In genomic region chr3:141659821-141660597, GRCh38 we compare ENCODE assay signal across 9 cellular contexts.
DNase-seq lines count a peak whose midpoint lies in the region; ATAC-seq lines count a peak whose summit lies in the region.
"Had no signal": no experiment of that assay in that cellular context is flagged by ENCODE, and none has a peak within 500 bp of the region (broad histone marks: within the 10 kb centered on the region; RNA-seq: fewer than 3 reads in every experiment).

No MANE protein-coding gene starts in this region.

- ATAC-seq in GM18517 (IDR thresholded peaks at IDR 0.05; ENCODE audit: unreplicated experiment) = no peak

- H3K4me3 ChIP-seq in iPS-11a (ENCODE audit: low read depth, low read length) = peak overlapping the region; percentile 56
- H3K4me3 ChIP-seq: BLaER1 had no signal

- DNase-seq in NCI-H1436 (lab: John Stamatoyannopoulos, UW) = peak; percentile 47
- no peak for DNase-seq in NCI-H1436 treated with DMSO at 0.1 percent for 48 hours (lab: John Stamatoyannopoulos, UW)
- DNase-seq in NCI-H1417 treated with DMSO at 0.1 percent for 48 hours (lab: John Stamatoyannopoulos, UW) = peak; percentile 26
- peak in 44 of 58 donors; percentile 6 to 56 (median 22) for DNase-seq in anterior cingulate cortex (lab: John Stamatoyannopoulos, UW)
- peak; percentile 26 for DNase-seq in putamen (ENCODE audit: low spot score)
- DNase-seq in RPMI8226 = no peak

Comparison
In these comparisons a context has a peak if more than half of its experiments do, and no peak if none do; other contexts are left out.
1. DNase-seq: peak in NCI-H1436 (single experiment), NCI-H1417 treated with DMSO at 0.1 percent for 48 hours (single experiment), anterior cingulate cortex (44 of 58) and putamen (single experiment); none in NCI-H1436 treated with DMSO at 0.1 percent for 48 hours (single experiment) and RPMI8226 (single experiment).